Comparison of ENCODE assay signal across 9 cellular contexts in the genomic region with DNA sequence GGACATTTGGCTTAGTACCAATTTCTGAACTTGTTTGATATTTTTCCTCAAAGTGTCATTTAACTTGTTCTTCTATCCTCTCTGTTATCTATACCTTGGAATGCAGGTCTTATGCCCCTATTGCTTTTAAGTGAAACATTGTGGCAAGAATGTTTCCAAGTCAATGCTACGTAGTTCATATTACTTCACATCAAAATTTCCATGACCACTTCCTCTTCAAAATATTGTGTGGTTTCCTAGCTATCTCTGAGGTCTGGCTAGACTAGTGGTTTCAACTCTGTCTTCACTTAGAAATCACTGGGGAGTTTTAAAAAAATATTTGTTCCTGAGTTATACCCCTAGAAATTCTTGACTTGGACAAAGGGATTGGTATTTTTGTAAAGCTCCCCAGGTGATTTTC. TPM values are rescaled to one million over a fixed set of nuclear protein-coding genes. Genes with fewer than 3 reads are reported as not detected.
A peak's percentile ranks its signal among the peaks of the same experiment; 100 is the strongest.
DNase-seq lines count a peak whose midpoint lies in the region; ATAC-seq and TF ChIP-seq lines count a peak whose summit lies in the region.
"Had no signal": no experiment of that assay in that cellular context is flagged by ENCODE, and none has a peak within 500 bp of the region (broad histone marks: within the 10 kb centered on the region; RNA-seq: fewer than 3 reads in every experiment).

No MANE protein-coding gene starts in this region.

- H3K36me3 Mint-ChIP-seq in activated CD4-positive, alpha-beta T cell treated with anti-CD3 and anti-CD28 coated beads for 36 hours (ENCODE audit: low read depth), result peaks cover 14% of the 10 kb centered on the region
- H3K36me3 Mint-ChIP-seq in activated naive CD8-positive, alpha-beta T cell treated with anti-CD3 and anti-CD28 coated beads, Interleukin-2, amount 50 U/mL, for 24 hours (ENCODE audit: low read depth), result peaks cover 39% of the 10 kb centered on the region
- H3K36me3 Mint-ChIP-seq in stimulated activated effector memory CD8-positive, alpha-beta T cell treated with anti-CD3 and anti-CD28 coated beads, Interleukin-12 subunit alpha, Interleukin-12 subunit beta, amount 100 ng/mL, for 72 hours, result peaks cover 8% of the 10 kb centered on the region
- peaks cover 4 to 16% (median 5%) of the 10 kb centered on the region in 3 experiments for H3K36me3 Mint-ChIP-seq in H9 (ENCODE audit: insufficient read depth in 1 of 3, low read depth in 3 of 3)

- H2BK12ac ChIP-seq in H9 (ENCODE audit: insufficient read length, low read depth, low read length), result no peak overlapping the region

- no peaks in the 10 kb centered on the region for H3K23me2 ChIP-seq in H9 (ENCODE audit: insufficient read length, low read depth, low read length, poor library complexity, severe bottlenecking)

- H3K4me1 ChIP-seq in H9 (ENCODE audit: insufficient read depth, low read length), result no peaks in the 10 kb centered on the region
- H3K4me1 ChIP-seq: A549 had no signal

- no peak overlapping the region for H3K4me3 Mint-ChIP-seq in activated CD4-positive, alpha-beta T cell treated with anti-CD3 and anti-CD28 coated beads for 36 hours
- H3K4me3 Mint-ChIP-seq in activated naive CD8-positive, alpha-beta T cell treated with anti-CD3 and anti-CD28 coated beads, Interleukin-2, amount 50 U/mL, for 24 hours, result peak overlapping the region; percentile 42
- peak overlapping the region; percentile 6 for H3K4me3 Mint-ChIP-seq in stimulated activated effector memory CD8-positive, alpha-beta T cell treated with anti-CD3 and anti-CD28 coated beads, Interleukin-12 subunit alpha, Interleukin-12 subunit beta, amount 100 ng/mL, for 72 hours
- no peak overlapping the region for H3K4me3 Mint-ChIP-seq in H9

- no peaks in the 10 kb centered on the region for H3K79me1 ChIP-seq in H9 (ENCODE audit: insufficient read depth, low read depth, low read length, poor library complexity, severe bottlenecking)

- WGBS in H9 (ENCODE audit: extremely low coverage, insufficient read length, low lambda C conversion rate), result no CpG with 5 or more reads among the region's 1 CpG

- H2AFZ ChIP-seq in H9 (ENCODE audit: low read length), result no peak overlapping the region

- no peak overlapping the region for H4K8ac ChIP-seq in H9 (replicated peaks; ENCODE audit: insufficient read length, low read depth, low read length)

- H3K14ac ChIP-seq in H9 (ENCODE audit: insufficient read depth, low read length), result no peak overlapping the region

- H4K20me1 ChIP-seq in H9 (ENCODE audit: control insufficient read depth, insufficient read depth, insufficient read length), result no peaks in the 10 kb centered on the region

- no peak overlapping the region for H2BK15ac ChIP-seq in H9 (ENCODE audit: low read depth, low read length)

- H3K23ac ChIP-seq in H9 (ENCODE audit: insufficient read length, low read depth, low read length), result no peak overlapping the region

- H3K18ac ChIP-seq in H9 (ENCODE audit: insufficient read length, low read depth, low read length), result no peak overlapping the region

- H2BK5ac ChIP-seq in H9 (ENCODE audit: insufficient read length, low read length), result no peak overlapping the region

- no peak overlapping the region for H4K91ac ChIP-seq in H9 (ENCODE audit: insufficient read length, low read depth, low read length)

- H4K5ac ChIP-seq in H9 (ENCODE audit: insufficient read length, low read depth, low read length), result no peak overlapping the region

- no peaks in the 10 kb centered on the region for H3K27me3 Mint-ChIP-seq in activated CD4-positive, alpha-beta T cell treated with anti-CD3 and anti-CD28 coated beads for 36 hours
- no peaks in the 10 kb centered on the region for H3K27me3 Mint-ChIP-seq in activated naive CD8-positive, alpha-beta T cell treated with anti-CD3 and anti-CD28 coated beads, Interleukin-2, amount 50 U/mL, for 24 hours
- no peaks in the 10 kb centered on the region for H3K27me3 Mint-ChIP-seq in H9 (ENCODE audit: low read depth)

- peak; percentile 65 for ATAC-seq in activated CD4-positive, alpha-beta T cell treated with anti-CD3 and anti-CD28 coated beads for 36 hours
- ATAC-seq in activated naive CD8-positive, alpha-beta T cell treated with anti-CD3 and anti-CD28 coated beads, Interleukin-2, amount 50 U/mL, for 24 hours, result peak; percentile 85
- peak; percentile 93 for ATAC-seq in stimulated activated effector memory CD8-positive, alpha-beta T cell treated with anti-CD3 and anti-CD28 coated beads, Interleukin-12 subunit alpha, Interleukin-12 subunit beta, amount 100 ng/mL, for 72 hours
- ATAC-seq in HG03571 (IDR thresholded peaks at IDR 0.05; ENCODE audit: unreplicated experiment), result no peak
- ATAC-seq: A549 had no signal

- no peaks in the 10 kb centered on the region for H3K9me3 ChIP-seq in H9 (ENCODE audit: control insufficient read depth, low read depth, low read length)
- H3K9me3 ChIP-seq: A549 had no signal

- H3K56ac ChIP-seq in H9 (ENCODE audit: insufficient read length, low read depth, low read length), result no peak overlapping the region

- no peak overlapping the region for H3K9ac ChIP-seq in H9 (ENCODE audit: extremely low read depth, insufficient read length, low read length)

- H2BK20ac ChIP-seq in H9 (ENCODE audit: low read depth, low read length, poor library complexity, severe bottlenecking), result no peak overlapping the region

- H3K9me3 Mint-ChIP-seq in activated CD4-positive, alpha-beta T cell treated with anti-CD3 and anti-CD28 coated beads for 36 hours (ENCODE audit: low read depth), result peaks cover 27% of the 10 kb centered on the region
- H3K9me3 Mint-ChIP-seq in activated naive CD8-positive, alpha-beta T cell treated with anti-CD3 and anti-CD28 coated beads, Interleukin-2, amount 50 U/mL, for 24 hours, result peaks cover 44% of the 10 kb centered on the region
- H3K9me3 Mint-ChIP-seq in stimulated activated effector memory CD8-positive, alpha-beta T cell treated with anti-CD3 and anti-CD28 coated beads, Interleukin-12 subunit alpha, Interleukin-12 subunit beta, amount 100 ng/mL, for 72 hours, result peaks cover 10% of the 10 kb centered on the region
- H3K9me3 Mint-ChIP-seq in H9, result peaks cover 12 to 13% of the 10 kb centered on the region in 2 experiments

- H3K79me2 ChIP-seq in H9 (ENCODE audit: insufficient read depth, low read length), result no peaks in the 10 kb centered on the region

- no peaks in the 10 kb centered on the region for H3K27me3 ChIP-seq in H9 (ENCODE audit: insufficient read depth, low read length)

- no peak overlapping the region for H2AK5ac ChIP-seq in H9 (ENCODE audit: insufficient read length, low read length)

- peaks cover 56% of the 10 kb centered on the region for H3K4me1 Mint-ChIP-seq in activated CD4-positive, alpha-beta T cell treated with anti-CD3 and anti-CD28 coated beads for 36 hours
- peaks cover 69% of the 10 kb centered on the region for H3K4me1 Mint-ChIP-seq in activated naive CD8-positive, alpha-beta T cell treated with anti-CD3 and anti-CD28 coated beads, Interleukin-2, amount 50 U/mL, for 24 hours
- peaks cover 58% of the 10 kb centered on the region for H3K4me1 Mint-ChIP-seq in stimulated activated effector memory CD8-positive, alpha-beta T cell treated with anti-CD3 and anti-CD28 coated beads, Interleukin-12 subunit alpha, Interleukin-12 subunit beta, amount 100 ng/mL, for 72 hours
- H3K4me1 Mint-ChIP-seq in H9, result peaks cover 8 to 9% of the 10 kb centered on the region in 2 experiments

- no peak for TF ChIP-seq CTCF in H9 (conservative IDR thresholded peaks at IDR 0.05)

- H3K27ac ChIP-seq in H9 (ENCODE audit: insufficient read length, low read depth, low read length), result no peak overlapping the region
- H3K27ac ChIP-seq: A549 had no signal

- H3K4ac ChIP-seq in H9 (ENCODE audit: low read depth, low read length), result no peak overlapping the region

- POLR2A ChIA-PET in activated CD4-positive, alpha-beta T cell treated with anti-CD3 and anti-CD28 coated beads for 36 hours (lab: Charles Lee), result interaction anchor here (0.7 kb wide), 1 partner anchor 644 kb away, joined by 3 read pairs; no protein-coding TSS in a partner anchor

- peak overlapping the region; percentile 81 for H3K27ac Mint-ChIP-seq in activated CD4-positive, alpha-beta T cell treated with anti-CD3 and anti-CD28 coated beads for 36 hours
- H3K27ac Mint-ChIP-seq in activated naive CD8-positive, alpha-beta T cell treated with anti-CD3 and anti-CD28 coated beads, Interleukin-2, amount 50 U/mL, for 24 hours, result peak overlapping the region; percentile 84
- H3K27ac Mint-ChIP-seq in stimulated activated effector memory CD8-positive, alpha-beta T cell treated with anti-CD3 and anti-CD28 coated beads, Interleukin-12 subunit alpha, Interleukin-12 subunit beta, amount 100 ng/mL, for 72 hours, result peak overlapping the region; percentile 74
- no peak overlapping the region for H3K27ac Mint-ChIP-seq in H9

- no peak overlapping the region for H3T11ph ChIP-seq in H9 (ENCODE audit: low read length)

- no peak for DNase-seq in activated CD4-positive, alpha-beta T cell treated with anti-CD3 and anti-CD28 coated beads for 36 hours
- no peak for DNase-seq in activated CD4-positive, alpha-beta T cell treated with anti-CD3 and anti-CD28 coated beads, Interleukin-2, amount 50 U/mL, for 1 hour
- DNase-seq in Kasumi-1 (lab: John Stamatoyannopoulos, UW), result peak; percentile 90 to 92
- DNase-seq in activated naive CD8-positive, alpha-beta T cell treated with anti-CD3 and anti-CD28 coated beads, Interleukin-2, amount 50 U/mL, for 24 hours, result no peak
- no peak for DNase-seq in stimulated activated effector memory CD8-positive, alpha-beta T cell treated with anti-CD3 and anti-CD28 coated beads, Interleukin-12 subunit alpha, Interleukin-12 subunit beta, amount 100 ng/mL, for 72 hours (ENCODE audit: low spot score in 2 of 2)
- DNase-seq in amniotic stem cell (lab: John Stamatoyannopoulos, UW), result no peak
- DNase-seq in H9, result no peak

- CTCF ChIA-PET in activated CD4-positive, alpha-beta T cell treated with anti-CD3 and anti-CD28 coated beads for 36 hours (lab: Charles Lee), result interaction anchor here (0.7 to 1.2 kb wide), 4 partner anchors 11 to 196 kb away, joined by 3 to 5 read pairs (median 4); partner anchors contain the start of gene RASGEF1B

- intact Hi-C loops in activated CD4-positive, alpha-beta T cell treated with anti-CD3 and anti-CD28 coated beads for 36 hours (cut with DNase I, micrococcal nuclease), result loop anchor here (1.0 to 10.0 kb wide), 5 partner anchors 13 to 1740 kb away; partner anchors contain the start of gene RASGEF1B (in 1 of the 2)

- no peak overlapping the region for H3K4me2 ChIP-seq in H9 (ENCODE audit: insufficient read depth, insufficient read length, low read length)
- H3K4me2 ChIP-seq: A549 had no signal

- H2BK120ac ChIP-seq in H9 (ENCODE audit: low read depth, low read length, poor library complexity, severe bottlenecking), result no peak overlapping the region

RNA-seq across cellular contexts. Expression of gene RASGEF1B, which starts 20.2 kb away (rescaled TPM):
- 1 to 10 TPM; 3.4 to 4.0 TPM for total RNA-seq in activated CD4-positive, alpha-beta T cell treated with anti-CD3 and anti-CD28 coated beads for 36 hours
- 6.4 and 7.5 TPM in 2 replicates for total RNA-seq in H9 (2021)

Comparison
In these comparisons a context has a peak if more than half of its experiments do, and no peak if none do; other contexts are left out.
1. DNase-seq: peak in Kasumi-1 (2 of 2); none in activated CD4-positive, alpha-beta T cell treated with anti-CD3 and anti-CD28 coated beads for 36 hours (single experiment), activated CD4-positive, alpha-beta T cell treated with anti-CD3 and anti-CD28 coated beads, Interleukin-2, amount 50 U/mL, for 1 hour (single experiment), activated naive CD8-positive, alpha-beta T cell treated with anti-CD3 and anti-CD28 coated beads, Interleukin-2, amount 50 U/mL, for 24 hours (single experiment), stimulated activated effector memory CD8-positive, alpha-beta T cell treated with anti-CD3 and anti-CD28 coated beads, Interleukin-12 subunit alpha, Interleukin-12 subunit beta, amount 100 ng/mL, for 72 hours (0 of 2), amniotic stem cell (single experiment) and H9 (single experiment).
2. H3K27ac Mint-ChIP-seq: peak in activated CD4-positive, alpha-beta T cell treated with anti-CD3 and anti-CD28 coated beads for 36 hours (single experiment), activated naive CD8-positive, alpha-beta T cell treated with anti-CD3 and anti-CD28 coated beads, Interleukin-2, amount 50 U/mL, for 24 hours (single experiment) and stimulated activated effector memory CD8-positive, alpha-beta T cell treated with anti-CD3 and anti-CD28 coated beads, Interleukin-12 subunit alpha, Interleukin-12 subunit beta, amount 100 ng/mL, for 72 hours (single experiment); none in H9 (0 of 3).
3. H3K4me3 Mint-ChIP-seq: peak in activated naive CD8-positive, alpha-beta T cell treated with anti-CD3 and anti-CD28 coated beads, Interleukin-2, amount 50 U/mL, for 24 hours (single experiment) and stimulated activated effector memory CD8-positive, alpha-beta T cell treated with anti-CD3 and anti-CD28 coated beads, Interleukin-12 subunit alpha, Interleukin-12 subunit beta, amount 100 ng/mL, for 72 hours (single experiment); none in activated CD4-positive, alpha-beta T cell treated with anti-CD3 and anti-CD28 coated beads for 36 hours (single experiment) and H9 (0 of 2).